ENCODE assay signal across 4 cellular contexts in the genomic region with DNA sequence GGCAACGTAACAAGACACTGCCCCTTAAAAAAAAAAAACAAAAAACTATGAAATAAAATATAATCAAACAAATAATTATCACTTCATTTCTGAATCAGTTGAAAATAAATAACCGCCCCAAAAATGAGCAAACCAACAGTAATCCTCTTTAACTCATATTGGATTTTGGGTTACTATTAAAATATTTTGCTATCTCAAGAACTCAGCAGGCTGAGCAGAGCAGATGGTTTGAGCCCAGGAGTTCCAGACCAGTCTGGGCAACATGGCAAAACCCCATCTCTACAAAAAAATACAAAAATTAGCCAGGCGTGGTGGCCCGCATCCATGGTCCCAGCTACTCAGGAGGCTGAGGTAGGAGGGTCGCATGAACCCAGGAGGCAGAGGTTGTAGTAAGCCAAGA.
DNase-seq lines count a peak whose midpoint lies in the region.
"Not testable (repeated sequence)": the region's sequence is repeated elsewhere in the genome, so short reads cannot be mapped to it uniquely, and the experiment has no call there.

No MANE protein-coding gene starts in this region.

- in situ Hi-C loops in G401 (cut with HindIII; ENCODE audit: low sequenced_read_pairs) = not testable (repeated sequence)

- DNase-seq in G401 (ENCODE audit: low spot score) = peak; percentile 82
- peak; percentile 7 for DNase-seq in NCI-H2029 treated with DMSO at 0.1 percent for 48 hours (lab: John Stamatoyannopoulos, UW)
- peak; percentile 74 for DNase-seq in cerebellar cortex (ENCODE audit: low spot score)
- DNase-seq in cerebellum (ENCODE audit: low spot score) = peak; percentile 38

Comparison
In these comparisons a context has a peak if more than half of its experiments do, and no peak if none do; other contexts are left out.
1. Peak in every context shown above with its lines: DNase-seq.
2. DNase-seq: peak in every context shown above with its lines; median percentile 82 in G401; 74 in cerebellar cortex; 38 in cerebellum; 7 in NCI-H2029 treated with DMSO at 0.1 percent for 48 hours.